ENCODE assay signal across 18 cellular contexts in the genomic region with DNA sequence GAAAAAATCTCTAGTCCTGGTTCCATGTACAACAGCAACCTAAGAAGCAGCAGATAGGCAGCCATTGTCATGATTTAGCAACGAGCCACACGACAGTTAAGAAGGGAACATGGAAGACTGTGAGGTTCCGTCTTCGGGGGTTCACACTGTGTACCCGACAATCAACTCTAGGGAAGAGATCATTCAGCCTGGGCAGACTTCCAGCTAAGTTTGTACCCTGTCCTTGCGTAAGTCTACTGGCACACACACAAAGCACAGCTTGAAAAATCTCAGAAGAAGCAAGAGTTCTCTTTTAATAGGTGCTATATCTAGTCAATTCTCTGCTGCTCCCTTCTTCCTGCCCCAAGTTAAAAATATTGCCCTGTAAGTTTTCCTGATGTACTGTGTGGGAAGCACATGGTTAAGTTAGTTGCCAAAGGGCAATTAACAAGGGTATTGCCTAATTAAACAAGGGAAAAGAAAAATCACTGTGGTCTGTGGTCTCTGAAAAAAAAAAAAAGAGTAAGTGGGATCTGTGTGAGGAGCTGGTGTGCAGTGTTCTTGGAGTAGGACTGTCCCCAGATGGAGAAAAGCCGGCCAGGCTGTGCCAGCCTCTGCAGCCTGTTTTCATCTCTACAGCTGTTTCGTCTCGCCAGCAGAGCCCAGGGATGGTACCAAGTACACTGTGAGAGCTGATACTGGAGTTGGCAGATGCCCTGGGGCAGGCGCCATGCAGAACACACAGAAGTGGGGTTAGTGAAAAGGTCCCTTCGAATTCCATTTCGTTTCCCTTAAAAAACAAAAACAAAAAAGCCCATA. TPM values are rescaled to one million over a fixed set of nuclear protein-coding genes. Genes with fewer than 3 reads are reported as not detected.
DNase-seq lines count a peak whose midpoint lies in the region; ATAC-seq and TF ChIP-seq lines count a peak whose summit lies in the region.
"Had no signal": no experiment of that assay in that cellular context is flagged by ENCODE, and none has a peak within 500 bp of the region (broad histone marks: within the 10 kb centered on the region; RNA-seq: fewer than 3 reads in every experiment).

No MANE protein-coding gene starts in this region.

- peaks cover 48% of the 10 kb centered on the region for H3K36me3 Mint-ChIP-seq in brain
- peaks cover 24% of the 10 kb centered on the region for H3K36me3 Mint-ChIP-seq in endothelial cell (ENCODE audit: low read depth, unreplicated experiment)

- H3K27ac ChIP-seq in temporal lobe (ENCODE audit: low read depth, low read length) = peak overlapping the region; percentile 93

- peaks cover 20% of the 10 kb centered on the region for H3K4me1 Mint-ChIP-seq in brain
- no peaks in the 10 kb centered on the region for H3K4me1 Mint-ChIP-seq in endothelial cell (ENCODE audit: unreplicated experiment)

- H3K4me3 Mint-ChIP-seq in brain (peak overlapping the region in 1 of 5 experiments; percentile 57), endothelial cell (ENCODE audit: unreplicated experiment) (no peak overlapping the region)

- H3K27ac Mint-ChIP-seq in brain (peak overlapping the region in 4 of 5 experiments; percentile 87 to 94 (median 91)), endothelial cell (ENCODE audit: unreplicated experiment) (no peak overlapping the region)
- H3K27ac Mint-ChIP-seq: progenitor cell of endocrine pancreas had no signal

- no peak for ATAC-seq in GM18517 (IDR thresholded peaks at IDR 0.05; ENCODE audit: unreplicated experiment)
- no peak for ATAC-seq in HG03159 (IDR thresholded peaks at IDR 0.05; ENCODE audit: unreplicated experiment)
- ATAC-seq: gastroesophageal sphincter had no signal

- TF ChIP-seq CTCF in brain (conservative IDR thresholded peaks at IDR 0.05) (no peak), endothelial cell (IDR thresholded peaks at IDR 0.05; ENCODE audit: unreplicated experiment) (no peak)

- no peaks in the 10 kb centered on the region for H3K27me3 Mint-ChIP-seq in brain
- H3K27me3 Mint-ChIP-seq in endothelial cell (ENCODE audit: unreplicated experiment) = peaks cover 4% of the 10 kb centered on the region
- H3K27me3 Mint-ChIP-seq: progenitor cell of endocrine pancreas had no signal

- H3K9me3 Mint-ChIP-seq in brain (no peaks in the 10 kb centered on the region), endothelial cell (ENCODE audit: unreplicated experiment) (no peaks in the 10 kb centered on the region)

- peak; percentile 35 for DNase-seq in NCI-H82 (lab: John Stamatoyannopoulos, UW)
- no peak for DNase-seq in NCI-H82 treated with DMSO at 0.1 percent for 48 hours (lab: John Stamatoyannopoulos, UW; ENCODE audit: unreplicated experiment)
- peak; percentile 27 for DNase-seq in iris pigment epithelial cell (ENCODE audit: low read depth)
- DNase-seq in endothelial cell (ENCODE audit: low spot score) = no peak
- DNase-seq: 8988T; activated CD4-positive, alpha-beta T cell treated with anti-CD3 and anti-CD28 coated beads, Interleukin-2, amount 50 U/mL, for 48 hours; activated naive CD4-positive, alpha-beta T cell; Caco-2; cortex of kidney; mesendoderm; NCI-H1105 treated with DMSO at 0.1 percent for 48 hours had no signal

RNA-seq across cellular contexts. Expression of gene MYBPHL, which starts 6.4 kb away (rescaled TPM):
- 0.75 TPM for polyA plus RNA-seq in brain (ENCODE audit: insufficient read depth, low read depth, low replicate concordance)
- total RNA-seq in temporal lobe (not detected), endothelial cell (ENCODE audit: unreplicated experiment) (not detected)
- total RNA-seq: Caco-2, HT-29 had no signal

RNA-seq across cellular contexts. Expression of gene PSRC1, which starts 30.2 kb away (rescaled TPM):
- 77.5 TPM for polyA plus RNA-seq in brain (ENCODE audit: insufficient read depth, low read depth, low replicate concordance)
- total RNA-seq in temporal lobe (6.9 TPM), endothelial cell (ENCODE audit: unreplicated experiment) (9.7 TPM)

Comparison
In these comparisons a context has a peak if more than half of its experiments do, and no peak if none do; other contexts are left out.
1. DNase-seq: peak in NCI-H82 (single experiment) and iris pigment epithelial cell (single experiment); none in NCI-H82 treated with DMSO at 0.1 percent for 48 hours (single experiment) and endothelial cell (single experiment).